In the genomic region with DNA sequence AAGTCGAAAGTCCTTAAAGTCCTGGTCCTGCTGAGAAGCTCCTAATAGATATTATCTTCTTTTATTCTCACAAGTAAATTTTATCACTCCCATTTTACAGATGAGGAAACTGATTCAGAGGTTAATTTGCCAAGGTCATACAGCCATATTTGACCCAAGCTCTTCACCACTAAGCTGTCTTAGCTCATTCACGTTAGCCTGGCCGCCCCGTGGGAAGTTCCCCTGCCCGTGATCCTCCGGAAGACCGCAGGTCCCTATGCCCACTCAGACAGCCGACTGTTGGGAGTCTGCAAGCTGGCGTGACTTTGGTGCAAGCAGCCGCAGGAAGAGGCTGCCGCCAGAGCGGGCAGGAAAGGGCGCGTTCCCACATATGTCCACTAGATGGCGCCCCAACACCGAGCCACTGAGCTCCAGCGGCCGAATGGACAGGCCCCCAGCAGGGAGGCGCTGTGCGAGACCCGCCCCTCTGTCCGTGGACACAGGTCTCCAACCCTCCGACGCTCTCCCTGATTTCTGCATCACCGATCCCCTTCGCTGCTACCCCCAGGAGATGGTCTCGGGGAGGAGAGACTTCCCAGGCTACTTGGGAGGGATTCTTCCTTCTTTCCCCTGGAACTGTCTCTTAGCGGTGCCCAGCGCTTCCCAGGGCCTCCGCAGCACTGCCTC, we compare ENCODE assay signal across 8 cellular contexts. TPM values are rescaled to one million over a fixed set of nuclear protein-coding genes. Genes with fewer than 3 reads are reported as not detected.
DNase-seq lines count a peak whose midpoint lies in the region; ATAC-seq and TF ChIP-seq lines count a peak whose summit lies in the region.

No MANE protein-coding gene starts in this region.

- H3K27ac ChIP-seq in colonic mucosa: no peak overlapping the region

- H3K4me1 Mint-ChIP-seq in activated CD4-positive, alpha-beta T cell treated with anti-CD3 and anti-CD28 coated beads, Interleukin-2, amount 10 ng/mL, durations not matched to agents 24 days and 14 days: peaks cover 32% of the 10 kb centered on the region

- H3K9me3 Mint-ChIP-seq in activated CD4-positive, alpha-beta T cell treated with anti-CD3 and anti-CD28 coated beads, Interleukin-2, amount 10 ng/mL, durations not matched to agents 24 days and 14 days: no peaks in the 10 kb centered on the region

- H3K27me3 Mint-ChIP-seq in activated CD4-positive, alpha-beta T cell treated with anti-CD3 and anti-CD28 coated beads, Interleukin-2, amount 10 ng/mL, durations not matched to agents 24 days and 14 days: peaks cover 26% of the 10 kb centered on the region

- no peaks in the 10 kb centered on the region for H3K36me3 ChIP-seq in colonic mucosa

- TF ChIP-seq CTCF in AG09309 (IDR thresholded peaks at IDR 0.05; ENCODE audit: control insufficient read depth, insufficient read depth, low read depth, low read length, missing control alignments) (peak; percentile 98), colonic mucosa (IDR thresholded peaks at IDR 0.05) (peak; percentile 99)

- ATAC-seq in GM18861 (IDR thresholded peaks at IDR 0.05; ENCODE audit: unreplicated experiment) (peak; percentile 69), HG03097 (IDR thresholded peaks at IDR 0.05; ENCODE audit: low FRiP score, unreplicated experiment) (peak; percentile 80), left lobe of liver (peak; percentile 100)

- H3K27me3 ChIP-seq in colonic mucosa: no peaks in the 10 kb centered on the region

- no peaks in the 10 kb centered on the region for H3K4me1 ChIP-seq in colonic mucosa

- H3K36me3 Mint-ChIP-seq in activated CD4-positive, alpha-beta T cell treated with anti-CD3 and anti-CD28 coated beads, Interleukin-2, amount 10 ng/mL, durations not matched to agents 24 days and 14 days (ENCODE audit: low read depth): no peaks in the 10 kb centered on the region

- H3K9ac ChIP-seq in colonic mucosa (ENCODE audit: low read depth in 2 of 2, low read length in 2 of 2): no peak overlapping the region

- H3K4me3 ChIP-seq in AG09309 (ENCODE audit: control insufficient read depth, low read depth, low read length) (peak overlapping the region; percentile 41), colonic mucosa (peak overlapping the region; percentile 24)

- DNase-seq in AG09309 (ENCODE audit: low read depth) (peak; percentile 27), NCI-H446 treated with DMSO at 0.1 percent for 48 hours (lab: John Stamatoyannopoulos, UW) (peak; percentile 15), colonic mucosa (peak; percentile 90), left lobe of liver (ENCODE audit: low spot score) (peak; percentile 88)
- peak; percentile 97 for DNase-seq in activated CD4-positive, alpha-beta T cell treated with anti-CD3 and anti-CD28 coated beads, Interleukin-2, amount 10 ng/mL, durations not matched to agents 24 days and 14 days
- DNase-seq in stimulated activated CD4-positive, alpha-beta T cell treated with anti-CD3 and anti-CD28 coated beads, Interleukin-1b, Interleukin-23, amount 100 ng/mL, for 48 hours: peak; percentile 86

- no peaks in the 10 kb centered on the region for H3K9me3 ChIP-seq in colonic mucosa

- H3K27ac Mint-ChIP-seq in activated CD4-positive, alpha-beta T cell treated with anti-CD3 and anti-CD28 coated beads, Interleukin-2, amount 10 ng/mL, durations not matched to agents 24 days and 14 days: peak overlapping the region; percentile 86

- intact Hi-C loops in activated CD4-positive, alpha-beta T cell treated with anti-CD3 and anti-CD28 coated beads, Interleukin-2, amount 10 ng/mL, durations not matched to agents 24 days and 14 days (cut with micrococcal nuclease): loop anchor here (1.0 to 2.0 kb wide), 9 partner anchors 27 to 665 kb away; a partner anchor contains a TSS
- intact Hi-C loops in colonic mucosa (cut with DNase I): loop anchor here (2.0 kb wide), 1 partner anchor 269 kb away; no protein-coding TSS in a partner anchor

- peak overlapping the region; percentile 85 for H3K4me3 Mint-ChIP-seq in activated CD4-positive, alpha-beta T cell treated with anti-CD3 and anti-CD28 coated beads, Interleukin-2, amount 10 ng/mL, durations not matched to agents 24 days and 14 days

RNA-seq across cellular contexts. Expression of a gene that starts 10.0 kb away (rescaled TPM):
- 9.2 and 10.9 TPM in 2 replicates for total RNA-seq in activated CD4-positive, alpha-beta T cell treated with anti-CD3 and anti-CD28 coated beads, Interleukin-2, amount 10 ng/mL, durations not matched to agents 24 days and 14 days
- total RNA-seq in colonic mucosa: 10 to 100 TPM in 1 of 2 donors, 1 to 10 TPM in 1; 5.1 to 15.4 TPM
- 3.3 TPM for total RNA-seq in left lobe of liver

RNA-seq across cellular contexts. Expression of a gene that starts 40.8 kb away (rescaled TPM):
- 33.1 and 34.5 TPM in 2 replicates for total RNA-seq in activated CD4-positive, alpha-beta T cell treated with anti-CD3 and anti-CD28 coated beads, Interleukin-2, amount 10 ng/mL, durations not matched to agents 24 days and 14 days
- total RNA-seq in colonic mucosa (10 to 100 TPM; 14.1 to 15.4 TPM), left lobe of liver (1.7 TPM)

RNA-seq across cellular contexts. Expression of a gene that starts 55.2 kb away (rescaled TPM):
- 24.1 TPM in 2 replicates for total RNA-seq in activated CD4-positive, alpha-beta T cell treated with anti-CD3 and anti-CD28 coated beads, Interleukin-2, amount 10 ng/mL, durations not matched to agents 24 days and 14 days
- total RNA-seq in colonic mucosa: 1 to 10 TPM; 2.1 to 6.7 TPM
- 0.96 TPM for total RNA-seq in left lobe of liver

RNA-seq across cellular contexts. Expression of a gene that starts 55.4 kb away (rescaled TPM):
- total RNA-seq in activated CD4-positive, alpha-beta T cell treated with anti-CD3 and anti-CD28 coated beads, Interleukin-2, amount 10 ng/mL, durations not matched to agents 24 days and 14 days: 88.1 and 92.3 TPM in 2 replicates
- total RNA-seq in colonic mucosa (10 to 100 TPM; 36.6 to 44.0 TPM), left lobe of liver (28.7 TPM)

Comparison
In these comparisons a context has a peak if more than half of its experiments do, and no peak if none do; other contexts are left out.
1. DNase-seq: peak in every context shown above with its lines; median percentile 97 in activated CD4-positive, alpha-beta T cell treated with anti-CD3 and anti-CD28 coated beads, Interleukin-2, amount 10 ng/mL, durations not matched to agents 24 days and 14 days; 90 in colonic mucosa; 88 in left lobe of liver; 86 in stimulated activated CD4-positive, alpha-beta T cell treated with anti-CD3 and anti-CD28 coated beads, Interleukin-1b, Interleukin-23, amount 100 ng/mL, for 48 hours; 27 in AG09309; 15 in NCI-H446 treated with DMSO at 0.1 percent for 48 hours.